In the genomic region with DNA sequence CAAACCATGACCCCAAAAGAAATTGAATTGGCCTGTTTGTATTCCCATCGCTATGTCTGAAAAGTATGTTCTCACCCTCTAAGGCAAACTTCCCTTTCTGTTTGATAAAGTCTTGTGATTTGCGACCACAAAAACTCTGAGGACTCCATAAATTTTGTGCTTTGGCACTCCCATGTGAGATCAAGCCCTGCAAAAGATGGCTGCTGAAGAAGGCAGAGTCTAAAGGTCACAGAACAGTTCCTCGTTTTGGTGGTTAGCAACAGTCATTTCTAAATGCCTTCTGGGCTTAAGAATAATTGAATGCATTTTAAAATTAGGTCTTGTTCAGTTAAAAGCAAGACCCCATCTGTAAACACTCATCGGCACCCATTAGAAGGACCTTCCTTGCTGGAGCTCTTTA, we compare ENCODE assay signal across 12 cellular contexts.
DNase-seq lines count a peak whose midpoint lies in the region; ATAC-seq lines count a peak whose summit lies in the region.
"Had no signal": no experiment of that assay in that cellular context is flagged by ENCODE, and none has a peak within 500 bp of the region (broad histone marks: within the 10 kb centered on the region; RNA-seq: fewer than 3 reads in every experiment).

No MANE protein-coding gene starts in this region.

- H3K27me3 Mint-ChIP-seq in stimulated activated memory B cell treated with anti-CD40 and anti-IgM and Interleukin-4, amounts not matched to agents 10 μg/mL and 1 μg/mL and 100 μg/mL, for 72 hours, result no peaks in the 10 kb centered on the region
- H3K27me3 Mint-ChIP-seq in activated T-cell treated with anti-CD3 and anti-CD28 coated beads, Interleukin-2, amount 50 U/mL, for 4 hours (ENCODE audit: low read depth), result peaks cover 2% of the 10 kb centered on the region
- H3K27me3 Mint-ChIP-seq in activated naive CD4-positive, alpha-beta T cell treated with anti-CD3 and anti-CD28 coated beads, Interleukin-2, amount 10 ng/mL, durations not matched to agents 7 days and 5 days, result peaks cover 3% of the 10 kb centered on the region

- peaks cover 45% of the 10 kb centered on the region for H3K4me1 Mint-ChIP-seq in stimulated activated memory B cell treated with anti-CD40 and anti-IgM and Interleukin-4, amounts not matched to agents 10 μg/mL and 1 μg/mL and 100 μg/mL, for 72 hours
- no peaks in the 10 kb centered on the region for H3K4me1 Mint-ChIP-seq in activated T-cell treated with anti-CD3 and anti-CD28 coated beads, Interleukin-2, amount 50 U/mL, for 4 hours (ENCODE audit: low read depth)
- no peaks in the 10 kb centered on the region for H3K4me1 Mint-ChIP-seq in activated naive CD4-positive, alpha-beta T cell treated with anti-CD3 and anti-CD28 coated beads, Interleukin-2, amount 10 ng/mL, durations not matched to agents 7 days and 5 days

- H3K9me3 Mint-ChIP-seq in stimulated activated memory B cell treated with anti-CD40 and anti-IgM and Interleukin-4, amounts not matched to agents 10 μg/mL and 1 μg/mL and 100 μg/mL, for 72 hours, result no peaks in the 10 kb centered on the region
- no peaks in the 10 kb centered on the region for H3K9me3 Mint-ChIP-seq in activated T-cell treated with anti-CD3 and anti-CD28 coated beads, Interleukin-2, amount 50 U/mL, for 4 hours
- no peaks in the 10 kb centered on the region for H3K9me3 Mint-ChIP-seq in activated naive CD4-positive, alpha-beta T cell treated with anti-CD3 and anti-CD28 coated beads, Interleukin-2, amount 10 ng/mL, durations not matched to agents 7 days and 5 days
- H3K9me3 Mint-ChIP-seq: IgD-negative memory B cell had no signal

- DNase-seq in HT-29 (ENCODE audit: low spot score), result no peak
- DNase-seq in activated T-cell treated with anti-CD3 and anti-CD28 coated beads, Interleukin-2, amount 50 U/mL, for 4 hours, result no peak
- DNase-seq in activated naive CD4-positive, alpha-beta T cell treated with anti-CD3 and anti-CD28 coated beads, Interleukin-2, amount 10 ng/mL, durations not matched to agents 7 days and 5 days, result no peak
- DNase-seq: activated CD4-positive, alpha-beta T cell treated with anti-CD3 and anti-CD28 coated beads for 1 hour; activated naive CD4-positive, alpha-beta T cell; cerebellar nuclear complex; SJCRH30 had no signal

- ATAC-seq in GM18909 (IDR thresholded peaks at IDR 0.05; ENCODE audit: poor library complexity, unreplicated experiment), result peak; percentile 89
- peak; percentile 75 for ATAC-seq in GM21825 (IDR thresholded peaks at IDR 0.05; ENCODE audit: unreplicated experiment)
- peak; percentile 76 for ATAC-seq in HG03378 (IDR thresholded peaks at IDR 0.05; ENCODE audit: unreplicated experiment)
- ATAC-seq in stimulated activated memory B cell treated with anti-CD40 and anti-IgM and Interleukin-4, amounts not matched to agents 10 μg/mL and 1 μg/mL and 100 μg/mL, for 72 hours, result peak; percentile 86
- no peak for ATAC-seq in activated T-cell treated with anti-CD3 and anti-CD28 coated beads, Interleukin-2, amount 50 U/mL, for 4 hours

- H3K27ac Mint-ChIP-seq in stimulated activated memory B cell treated with anti-CD40 and anti-IgM and Interleukin-4, amounts not matched to agents 10 μg/mL and 1 μg/mL and 100 μg/mL, for 72 hours, result peak overlapping the region; percentile 57
- no peak overlapping the region for H3K27ac Mint-ChIP-seq in activated naive CD4-positive, alpha-beta T cell treated with anti-CD3 and anti-CD28 coated beads, Interleukin-2, amount 10 ng/mL, durations not matched to agents 7 days and 5 days
- H3K27ac Mint-ChIP-seq: IgD-negative memory B cell had no signal

- CTCF ChIA-PET in activated naive CD4-positive, alpha-beta T cell treated with anti-CD3 and anti-CD28 coated beads, Interleukin-2, amount 10 ng/mL, durations not matched to agents 7 days and 5 days (lab: Charles Lee), result no interaction called here

- H3K36me3 Mint-ChIP-seq in stimulated activated memory B cell treated with anti-CD40 and anti-IgM and Interleukin-4, amounts not matched to agents 10 μg/mL and 1 μg/mL and 100 μg/mL, for 72 hours, result no peaks in the 10 kb centered on the region
- no peaks in the 10 kb centered on the region for H3K36me3 Mint-ChIP-seq in activated T-cell treated with anti-CD3 and anti-CD28 coated beads, Interleukin-2, amount 50 U/mL, for 4 hours (ENCODE audit: insufficient read depth)
- no peaks in the 10 kb centered on the region for H3K36me3 Mint-ChIP-seq in activated naive CD4-positive, alpha-beta T cell treated with anti-CD3 and anti-CD28 coated beads, Interleukin-2, amount 10 ng/mL, durations not matched to agents 7 days and 5 days
- H3K36me3 Mint-ChIP-seq: IgD-negative memory B cell had no signal

- H3K4me3 Mint-ChIP-seq in stimulated activated memory B cell treated with anti-CD40 and anti-IgM and Interleukin-4, amounts not matched to agents 10 μg/mL and 1 μg/mL and 100 μg/mL, for 72 hours, result peak overlapping the region; percentile 36
- H3K4me3 Mint-ChIP-seq in activated T-cell treated with anti-CD3 and anti-CD28 coated beads, Interleukin-2, amount 50 U/mL, for 4 hours, result no peak overlapping the region
- H3K4me3 Mint-ChIP-seq in activated naive CD4-positive, alpha-beta T cell treated with anti-CD3 and anti-CD28 coated beads, Interleukin-2, amount 10 ng/mL, durations not matched to agents 7 days and 5 days, result no peak overlapping the region
- H3K4me3 Mint-ChIP-seq: IgD-negative memory B cell had no signal

Comparison
In these comparisons a context has a peak if more than half of its experiments do, and no peak if none do; other contexts are left out.
1. ATAC-seq: peak in GM18909 (single experiment), GM21825 (single experiment), HG03378 (single experiment) and stimulated activated memory B cell treated with anti-CD40 and anti-IgM and Interleukin-4, amounts not matched to agents 10 μg/mL and 1 μg/mL and 100 μg/mL, for 72 hours (single experiment); none in activated T-cell treated with anti-CD3 and anti-CD28 coated beads, Interleukin-2, amount 50 U/mL, for 4 hours (0 of 2).